ENCODE assay signal across 8 cellular contexts in genomic region chr6:2791124-2792050, GRCh38. TPM values are rescaled to one million over a fixed set of nuclear protein-coding genes. Genes with fewer than 3 reads are reported as not detected.
DNase-seq lines count a peak whose midpoint lies in the region; ATAC-seq and TF ChIP-seq lines count a peak whose summit lies in the region.

No MANE protein-coding gene starts in this region.

- H3K9ac ChIP-seq in OCI-LY3 (ENCODE audit: low read length) (no peak overlapping the region), neural progenitor cell (no peak overlapping the region)

- no peak overlapping the region for H3K4me3 Mint-ChIP-seq in neural progenitor cell

- H3K4me1 ChIP-seq in OCI-LY3 (ENCODE audit: low read length) (no peaks in the 10 kb centered on the region), neural progenitor cell (no peaks in the 10 kb centered on the region)

- H3K36me3 ChIP-seq in OCI-LY3 (replicated peaks; ENCODE audit: low read depth, low read length) (peaks cover 4% of the 10 kb centered on the region), neural progenitor cell (no peaks in the 10 kb centered on the region)

- H3K36me3 Mint-ChIP-seq in neural progenitor cell = peaks cover 12% of the 10 kb centered on the region

- H3K4me1 Mint-ChIP-seq in neural progenitor cell = peaks cover 22% of the 10 kb centered on the region

- H3K9me3 Mint-ChIP-seq in neural progenitor cell = no peaks in the 10 kb centered on the region

- H3K27ac ChIP-seq in OCI-LY3 (ENCODE audit: low read length) (no peak overlapping the region), neural progenitor cell (no peak overlapping the region)

- peaks cover 7% of the 10 kb centered on the region for H3K27me3 Mint-ChIP-seq in neural progenitor cell (ENCODE audit: insufficient read depth, low read depth)

- TF ChIP-seq CTCF in OCI-LY3 (IDR thresholded peaks at IDR 0.05; ENCODE audit: low read depth, low read length) (peak; percentile 64), neural progenitor cell (IDR thresholded peaks at IDR 0.05) (peak; percentile 82)

- no peak overlapping the region for H2AFZ ChIP-seq in OCI-LY3 (ENCODE audit: low read depth, low read length)
- no peak overlapping the region for H2AFZ ChIP-seq in neural progenitor cell (replicated peaks)

- no peaks in the 10 kb centered on the region for H3K27me3 ChIP-seq in OCI-LY3 (ENCODE audit: low read depth, low read length)
- no peaks in the 10 kb centered on the region for H3K27me3 ChIP-seq in neural progenitor cell

- no peaks in the 10 kb centered on the region for H3K79me2 ChIP-seq in OCI-LY3 (ENCODE audit: low read length)
- no peaks in the 10 kb centered on the region for H3K79me2 ChIP-seq in neural progenitor cell (ENCODE audit: low read depth)

- DNase-seq in SHP77 (lab: John Stamatoyannopoulos, UW) (peak; percentile 31 to 42), SHP77 treated with DMSO at 0.1 percent for 48 hours (lab: John Stamatoyannopoulos, UW) (no peak), foreskin melanocyte (peak; percentile 51), neural progenitor cell (ENCODE audit: low spot score) (peak; percentile 75), ureter (ENCODE audit: low spot score) (peak; percentile 72)
- DNase-seq in activated naive CD4-positive, alpha-beta T cell treated with Interleukin-2 at 50 U/mL for 16 hours = peak; percentile 50

- H3K9me3 ChIP-seq in OCI-LY3 (ENCODE audit: insufficient read depth, low read length) (no peaks in the 10 kb centered on the region), neural progenitor cell (ENCODE audit: low read depth) (no peaks in the 10 kb centered on the region)

- no peak overlapping the region for H3K4me2 ChIP-seq in OCI-LY3 (ENCODE audit: low read length)
- no peak overlapping the region for H3K4me2 ChIP-seq in neural progenitor cell

- peaks cover 4% of the 10 kb centered on the region for H3F3A ChIP-seq in neural progenitor cell (ENCODE audit: low read depth)

- no peak overlapping the region for H3K4me3 ChIP-seq in OCI-LY3 (ENCODE audit: low read length)
- H3K4me3 ChIP-seq in neural progenitor cell = no peak overlapping the region

- ATAC-seq in HG03439 (IDR thresholded peaks at IDR 0.05; ENCODE audit: unreplicated experiment) = peak; percentile 75

- no peak overlapping the region for H3K27ac Mint-ChIP-seq in neural progenitor cell

- H4K20me1 ChIP-seq in OCI-LY3 (ENCODE audit: insufficient read depth, low read length) = no peaks in the 10 kb centered on the region
- H4K20me1 ChIP-seq in neural progenitor cell (ENCODE audit: low read depth) = no peaks in the 10 kb centered on the region

RNA-seq across cellular contexts. Expression of gene WRNIP1, which starts 26.2 kb away (rescaled TPM):
- 25.3 and 34.5 TPM in 2 replicates for total RNA-seq in neural progenitor cell (ENCODE audit: low replicate concordance)
- total RNA-seq in ureter = 33.5 TPM

RNA-seq across cellular contexts. Expression of gene MYLK4, which starts 40.7 kb away (rescaled TPM):
- total RNA-seq in neural progenitor cell (ENCODE audit: low replicate concordance) (0.25 TPM in 1 of 2 replicates, not detected in the other), ureter (1.3 TPM)

RNA-seq across cellular contexts. Expression of gene SERPINB1, which starts 50.3 kb away (rescaled TPM):
- total RNA-seq in neural progenitor cell (ENCODE audit: low replicate concordance) (9.4 and 14.5 TPM in 2 replicates), ureter (43.8 TPM)
